Comparison of ENCODE assay signal across 8 cellular contexts in the genomic region with DNA sequence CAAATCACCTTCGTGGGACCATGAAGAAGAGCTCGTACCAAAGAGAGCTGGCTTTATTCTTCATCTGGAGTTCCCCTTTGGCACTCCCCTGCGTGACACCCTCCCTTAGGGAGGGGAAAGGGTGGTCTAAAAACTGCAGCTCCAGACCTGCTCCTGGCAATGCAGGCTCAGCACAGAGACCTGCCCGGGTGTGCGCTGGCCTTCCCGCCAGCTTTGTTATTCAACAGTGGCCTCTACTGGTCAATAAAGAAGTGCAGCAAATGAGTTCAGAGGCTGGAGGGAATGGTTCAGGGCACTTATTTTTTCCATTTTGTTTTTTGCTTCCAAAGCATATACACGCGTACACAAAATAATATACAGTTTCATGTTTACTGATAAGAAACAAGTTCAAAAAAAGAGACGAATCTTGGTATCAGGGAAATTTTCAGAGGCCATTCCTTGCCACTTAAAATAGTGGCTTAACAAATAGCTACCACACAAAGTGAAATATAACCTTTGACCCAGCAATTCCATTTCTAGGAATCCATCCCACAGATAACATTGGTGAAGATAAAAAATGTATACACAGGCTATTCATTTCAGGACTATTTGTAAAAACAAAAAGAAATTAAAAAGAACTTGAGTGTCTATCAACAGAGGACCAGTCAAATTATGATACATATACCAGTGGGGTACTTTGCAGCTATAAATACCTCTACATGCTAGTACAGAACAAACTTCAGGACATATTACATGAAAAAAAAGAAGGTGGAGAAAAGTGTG. TPM values are rescaled to one million over a fixed set of nuclear protein-coding genes. Genes with fewer than 3 reads are reported as not detected.
DNase-seq lines count a peak whose midpoint lies in the region; FAIRE-seq and TF ChIP-seq lines count a peak whose summit lies in the region.

No MANE protein-coding gene starts in this region.

- H3K4me1 ChIP-seq in BLaER1 treated with 17β-estradiol and CSF1 and Interleukin-3, amounts not matched to agents 10 nM and 100 nM: peaks cover 10 to 42% (median 19%) of the 10 kb centered on the region in 10 experiments
- H3K4me1 ChIP-seq in small intestine (ENCODE audit: control insufficient read depth in 2 of 2, insufficient read depth in 1 of 2, low read depth in 1 of 2, low read length in 1 of 2): peaks cover 0 to 8% of the 10 kb centered on the region in 2 donors

- peaks cover 29 to 77% (median 70%) of the 10 kb centered on the region in 11 experiments for H3K36me3 ChIP-seq in BLaER1 treated with 17β-estradiol and CSF1 and Interleukin-3, amounts not matched to agents 10 nM and 100 nM
- no peaks in the 10 kb centered on the region for H3K36me3 ChIP-seq in small intestine (ENCODE audit: control insufficient read depth in 2 of 2, insufficient read depth in 2 of 2, low read length in 2 of 2)

- peak overlapping the region; percentile 8 to 45 (median 29); a peak in 14 of 22 replicates for H3K4me2 ChIP-seq in BLaER1 treated with 17β-estradiol and CSF1 and Interleukin-3, amounts not matched to agents 10 nM and 100 nM

- H3K9me3 ChIP-seq in BLaER1 treated with 17β-estradiol and CSF1 and Interleukin-3, amounts not matched to agents 10 nM and 100 nM (replicated peaks in 1 of 11): no peaks in the 10 kb centered on the region
- H3K9me3 ChIP-seq in small intestine (ENCODE audit: control insufficient read depth, low read depth): no peaks in the 10 kb centered on the region

- TF ChIP-seq CTCF in NB4 (IDR thresholded peaks at IDR 0.05; ENCODE audit: low read depth, low read length) (peak; percentile 67), astrocyte of the cerebellum (IDR thresholded peaks at IDR 0.05; ENCODE audit: low read depth, low read length, missing control alignments) (peak; percentile 79)

- peak; percentile 33 for FAIRE-seq in GM19239 (lab: Jason Lieb, UNC)
- FAIRE-seq in small intestine (lab: Jason Lieb, UNC): no peak

- 7 to 18% (median 15%) methylated on average over 9 of the region's 9 CpGs for WGBS in small intestine, 3 donors

- no peaks in the 10 kb centered on the region for H3K27me3 ChIP-seq in BLaER1 treated with 17β-estradiol and CSF1 and Interleukin-3, amounts not matched to agents 10 nM and 100 nM
- no peaks in the 10 kb centered on the region for H3K27me3 ChIP-seq in small intestine (ENCODE audit: control insufficient read depth in 2 of 2, insufficient read depth in 2 of 2, low read length in 2 of 2)

- no peak overlapping the region for H3K27ac ChIP-seq in BLaER1 treated with 17β-estradiol and CSF1 and Interleukin-3, amounts not matched to agents 10 nM and 100 nM
- peak overlapping the region in 1 of 2 donors; percentile 53 for H3K27ac ChIP-seq in small intestine (ENCODE audit: low read depth in 1 of 2, low read length in 1 of 2)

- TF ChIP-seq POLR2A in NB4 (IDR thresholded peaks at IDR 0.05; ENCODE audit: extremely low read depth, insufficient read length): no peak

- H4K20me1 ChIP-seq in BLaER1 treated with 17β-estradiol and CSF1 and Interleukin-3, amounts not matched to agents 10 nM and 100 nM: peaks cover 71 to 100% (median 100%) of the 10 kb centered on the region in 11 experiments; a peak in 21 of 22 replicates

- H3K9ac ChIP-seq in BLaER1 treated with 17β-estradiol and CSF1 and Interleukin-3, amounts not matched to agents 10 nM and 100 nM: peak overlapping the region in 6 of 11 experiments; percentile 3 to 32 (median 10); a peak in 5 of 22 replicates

- in situ Hi-C loops in astrocyte of the cerebellum (cut with HindIII; ENCODE audit: low sequenced_read_pairs): no loop called here

- H3K4me3 ChIP-seq in BLaER1 treated with 17β-estradiol and CSF1 and Interleukin-3, amounts not matched to agents 10 nM and 100 nM: no peak overlapping the region
- H3K4me3 ChIP-seq in NB4 (ENCODE audit: low read depth, low read length) (no peak overlapping the region), astrocyte of the cerebellum (ENCODE audit: low read depth, low read length) (no peak overlapping the region), small intestine (ENCODE audit: low read depth in 1 of 2, low read length in 2 of 2) (no peak overlapping the region)

- DNase-seq in GM19239 (ENCODE audit: insufficient read length, low spot score) (peak; percentile 75), NB4 (ENCODE audit: low read depth) (peak; percentile 67), SKM-1 treated with dmso at 0.1 percent for 144 hours (lab: John Stamatoyannopoulos, UW; ENCODE audit: unreplicated experiment) (peak; percentile 51), astrocyte of the cerebellum (ENCODE audit: low read depth) (peak; percentile 41), hepatic stellate cell (ENCODE audit: low spot score) (peak; percentile 83), small intestine (peak; percentile 83), GOT3 (lab: John Stamatoyannopoulos, UW) (no peak)

RNA-seq across cellular contexts. Expression of a gene that starts 8.2 kb away (rescaled TPM):
- polyA plus RNA-seq in small intestine: 10 to 100 TPM; 30.0 to 40.5 (median 37.0) TPM

RNA-seq across cellular contexts. Expression of a gene that starts 24.4 kb away (rescaled TPM):
- polyA plus RNA-seq in small intestine: 10 to 100 TPM; 70.8 to 78.6 (median 76.0) TPM
